16 cellular contexts compared by ENCODE assay signal in the genomic region with DNA sequence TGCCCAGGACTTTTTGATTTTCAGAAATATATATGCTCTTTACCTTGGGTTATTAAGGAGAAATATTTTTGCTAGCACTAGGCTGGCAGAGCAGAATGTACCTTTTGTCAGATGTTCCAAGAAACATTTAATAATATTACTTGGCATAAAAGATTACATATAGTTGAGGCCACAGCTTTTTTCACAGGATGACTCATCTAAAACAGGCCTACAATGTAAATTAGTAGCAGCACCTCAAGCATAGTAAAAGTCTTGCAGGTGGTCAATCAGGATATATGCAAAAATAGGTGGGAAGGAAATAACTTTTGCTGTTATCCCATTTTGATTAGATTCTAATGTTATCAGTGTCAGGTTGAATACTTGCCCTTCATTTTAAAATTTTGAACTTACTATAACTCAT. TPM values are rescaled to one million over a fixed set of nuclear protein-coding genes. Genes with fewer than 3 reads are reported as not detected.
A peak's percentile ranks its signal among the peaks of the same experiment; 100 is the strongest.
DNase-seq lines count a peak whose midpoint lies in the region; ATAC-seq, FAIRE-seq and TF ChIP-seq lines count a peak whose summit lies in the region.
"Had no signal": no experiment of that assay in that cellular context is flagged by ENCODE, and none has a peak within 500 bp of the region (broad histone marks: within the 10 kb centered on the region; RNA-seq: fewer than 3 reads in every experiment).

No MANE protein-coding gene starts in this region.

- peak overlapping the region; percentile 48 for H3K27ac ChIP-seq in HUES48 (ENCODE audit: low read depth, low read length)
- H3K27ac ChIP-seq in astrocyte (ENCODE audit: low read depth, low read length): no peak overlapping the region
- no peak overlapping the region for H3K27ac ChIP-seq in small intestine (ENCODE audit: low read depth in 1 of 2, low read length in 1 of 2)
- H3K27ac ChIP-seq in sigmoid colon: peak overlapping the region in 2 of 4 donors; percentile 16 to 30
- H3K27ac ChIP-seq: neural progenitor cell, suprapubic skin had no signal

- H3K4me1 ChIP-seq in HUES48 (ENCODE audit: control insufficient read depth, insufficient read depth, low read length) (peaks cover 25% of the 10 kb centered on the region), astrocyte (ENCODE audit: insufficient read depth, low read length) (peaks cover 6% of the 10 kb centered on the region), small intestine (ENCODE audit: control insufficient read depth in 2 of 2, insufficient read depth in 1 of 2, low read depth in 1 of 2, low read length in 1 of 2) (peaks cover 0 to 2% of the 10 kb centered on the region in 2 donors), sigmoid colon (peaks cover 0 to 6% (median 0%) of the 10 kb centered on the region in 4 donors)
- H3K4me1 ChIP-seq: neural progenitor cell had no signal

- no peaks in the 10 kb centered on the region for H3K9me3 ChIP-seq in HUES48 (ENCODE audit: control insufficient read depth, insufficient read depth, low read length)
- H3K9me3 ChIP-seq in astrocyte (ENCODE audit: insufficient read depth, low read depth, low read length): no peaks in the 10 kb centered on the region
- no peaks in the 10 kb centered on the region for H3K9me3 ChIP-seq in small intestine (ENCODE audit: control insufficient read depth, low read depth)
- H3K9me3 ChIP-seq in sigmoid colon: no peaks in the 10 kb centered on the region
- H3K9me3 ChIP-seq: heart right ventricle, suprapubic skin had no signal

- no peak overlapping the region for H2AFZ ChIP-seq in astrocyte (ENCODE audit: low read depth, low read length)
- H2AFZ ChIP-seq: neural progenitor cell had no signal

- H3K9me3 Mint-ChIP-seq in astrocyte (ENCODE audit: unreplicated experiment): no peaks in the 10 kb centered on the region
- H3K9me3 Mint-ChIP-seq: CD4-positive, alpha-beta memory T cell; neural progenitor cell had no signal

- no peak for TF ChIP-seq EP300 in sigmoid colon (IDR thresholded peaks at IDR 0.05)

- peak overlapping the region; percentile 18 for H3K27ac Mint-ChIP-seq in astrocyte (ENCODE audit: unreplicated experiment)
- H3K27ac Mint-ChIP-seq: activated naive CD8-positive, alpha-beta T cell had no signal

- no peaks in the 10 kb centered on the region for H3K27me3 Mint-ChIP-seq in astrocyte (ENCODE audit: low read depth, unreplicated experiment)
- H3K27me3 Mint-ChIP-seq: activated naive CD8-positive, alpha-beta T cell; CD4-positive, alpha-beta memory T cell had no signal

- H3K9ac ChIP-seq in HUES48 (ENCODE audit: low read depth, low read length) (no peak overlapping the region), astrocyte (ENCODE audit: low read length) (no peak overlapping the region)
- H3K9ac ChIP-seq: neural progenitor cell had no signal

- H3K4me3 ChIP-seq in HUES48 (ENCODE audit: low read depth, low read length): no peak overlapping the region
- H3K4me3 ChIP-seq in astrocyte (ENCODE audit: insufficient read depth, low read depth, low read length): no peak overlapping the region
- no peak overlapping the region for H3K4me3 ChIP-seq in small intestine (ENCODE audit: low read depth in 1 of 2, low read length in 2 of 2)
- H3K4me3 ChIP-seq in sigmoid colon: no peak overlapping the region
- H3K4me3 ChIP-seq: heart right ventricle, neural progenitor cell, suprapubic skin had no signal

- H3K27me3 ChIP-seq in HUES48 (ENCODE audit: control insufficient read depth, insufficient read depth, low read length): no peaks in the 10 kb centered on the region
- no peaks in the 10 kb centered on the region for H3K27me3 ChIP-seq in astrocyte (ENCODE audit: insufficient read depth, low read length)
- H3K27me3 ChIP-seq in small intestine (ENCODE audit: control insufficient read depth in 2 of 2, insufficient read depth in 2 of 2, low read length in 2 of 2): no peaks in the 10 kb centered on the region
- no peaks in the 10 kb centered on the region for H3K27me3 ChIP-seq in sigmoid colon
- H3K27me3 ChIP-seq: heart right ventricle, neural progenitor cell, suprapubic skin had no signal

- H3K36me3 ChIP-seq in HUES48 (ENCODE audit: control insufficient read depth, insufficient read depth, low read length) (no peaks in the 10 kb centered on the region), astrocyte (ENCODE audit: insufficient read depth, low read length) (no peaks in the 10 kb centered on the region), small intestine (ENCODE audit: control insufficient read depth in 2 of 2, insufficient read depth in 2 of 2, low read length in 2 of 2) (no peaks in the 10 kb centered on the region), sigmoid colon (no peaks in the 10 kb centered on the region)
- H3K36me3 ChIP-seq: heart right ventricle, neural progenitor cell, suprapubic skin had no signal

- H3K79me2 ChIP-seq in astrocyte (ENCODE audit: insufficient read depth, low read length): no peaks in the 10 kb centered on the region

- no peak for TF ChIP-seq POLR2A in sigmoid colon (IDR thresholded peaks at IDR 0.05)

- no peaks in the 10 kb centered on the region for H4K20me1 ChIP-seq in astrocyte (ENCODE audit: insufficient read depth, low read length)

- ATAC-seq in GM21619 (IDR thresholded peaks at IDR 0.05; ENCODE audit: unreplicated experiment): peak; percentile 58
- ATAC-seq in HG03342 (IDR thresholded peaks at IDR 0.05; ENCODE audit: unreplicated experiment): no peak

- TF ChIP-seq CTCF in astrocyte (IDR thresholded peaks at IDR 0.05; ENCODE audit: insufficient read depth, low read depth, low read length): no peak
- TF ChIP-seq CTCF in sigmoid colon (IDR thresholded peaks at IDR 0.05): no peak

- peak; percentile 46 for DNase-seq in astrocyte (ENCODE audit: low read depth)
- peak; percentile 30 for DNase-seq in small intestine
- no peak for DNase-seq in sigmoid colon
- no peak for DNase-seq in dedifferentiated amniotic fluid mesenchymal stem cell (ENCODE audit: extremely low spot score)
- DNase-seq: CD4-positive, alpha-beta memory T cell; central memory CD4-positive, alpha-beta T cell; heart right ventricle; KBM-7; left cardiac atrium; NCI-H774 had no signal

- H3K4me1 Mint-ChIP-seq in astrocyte (ENCODE audit: low read depth, unreplicated experiment): peaks cover 22% of the 10 kb centered on the region

- intact Hi-C loops in sigmoid colon (cut with DNase I): no loop called here

- no peak overlapping the region for H3K4me3 Mint-ChIP-seq in astrocyte (ENCODE audit: unreplicated experiment)
- H3K4me3 Mint-ChIP-seq: activated naive CD8-positive, alpha-beta T cell; neural progenitor cell had no signal

- no peak overlapping the region for H3K4me2 ChIP-seq in astrocyte (ENCODE audit: low read length)
- H3K4me2 ChIP-seq: neural progenitor cell had no signal

- H3K36me3 Mint-ChIP-seq in astrocyte (ENCODE audit: low read depth, unreplicated experiment): no peaks in the 10 kb centered on the region
- H3K36me3 Mint-ChIP-seq: activated naive CD8-positive, alpha-beta T cell; CD4-positive, alpha-beta memory T cell; neural progenitor cell had no signal

- FAIRE-seq in astrocyte (lab: Jason Lieb, UNC) (no peak), small intestine (lab: Jason Lieb, UNC) (no peak)

RNA-seq across cellular contexts. Expression of gene ITGB1, which starts 14.9 kb away (rescaled TPM):
- total RNA-seq in astrocyte: 2,575 and 2,956 TPM in 2 replicates
- polyA plus RNA-seq in small intestine: 100 to 1,000 TPM in 1 of 3 donors, 10 to 100 TPM in 2; 42.3 to 172 (median 51.3) TPM
- 1,000 to 10,000 TPM in 1 of 4 donors, 100 to 1,000 TPM in 3; 588 to 1,360 (median 919) TPM for total RNA-seq in sigmoid colon
- polyA plus RNA-seq in sigmoid colon: 100 to 1,000 TPM in 1 of 3 donors, 10 to 100 TPM in 2; 43.8 to 151 (median 50.9) TPM

Comparison
In these comparisons a context has a peak if more than half of its experiments do, and no peak if none do; other contexts are left out.
1. DNase-seq: peak in astrocyte (single experiment) and small intestine (single experiment); none in sigmoid colon (single experiment) and dedifferentiated amniotic fluid mesenchymal stem cell (single experiment).